Comparison of ENCODE assay signal across 8 cellular contexts in the genomic region with DNA sequence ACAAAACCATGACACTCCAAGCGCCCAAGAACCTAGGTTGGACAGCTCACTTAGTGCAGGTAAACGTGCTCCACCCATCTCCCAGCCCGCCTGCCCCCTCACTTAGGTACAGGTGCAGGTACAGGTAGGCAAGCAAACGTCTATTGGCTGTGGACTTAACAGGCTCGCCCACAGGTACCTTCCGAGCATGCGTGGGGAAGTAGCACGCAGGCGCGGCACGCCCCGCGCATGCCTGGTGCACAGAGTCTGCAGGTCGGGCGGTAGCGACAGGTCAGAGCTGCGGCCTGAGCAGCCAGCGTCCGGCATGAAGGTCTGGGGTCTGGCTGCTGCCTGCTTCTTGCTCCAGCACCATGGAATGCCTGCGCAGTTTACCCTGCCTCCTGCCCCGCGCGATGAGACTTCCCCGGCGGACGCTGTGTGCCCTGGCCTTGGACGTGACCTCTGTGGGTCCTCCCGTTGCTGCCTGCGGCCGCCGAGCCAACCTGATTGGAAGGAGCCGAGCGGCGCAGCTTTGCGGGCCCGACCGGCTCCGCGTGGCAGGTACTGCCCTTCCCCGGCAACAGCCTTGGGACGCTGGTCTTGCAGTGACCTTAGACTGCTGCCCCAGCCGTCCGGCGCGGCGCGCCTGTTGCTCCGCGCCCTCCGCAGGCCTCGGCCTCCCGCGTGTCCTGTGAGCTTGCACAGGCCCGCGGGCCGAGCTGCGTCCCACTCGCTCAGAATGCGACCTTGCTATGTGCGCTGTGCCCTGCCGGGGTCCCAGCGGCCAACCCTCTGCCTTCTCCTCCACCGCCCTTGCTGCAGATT. TPM values are rescaled to one million over a fixed set of nuclear protein-coding genes. Genes with fewer than 3 reads are reported as not detected.
DNase-seq lines count a peak whose midpoint lies in the region; ATAC-seq, FAIRE-seq and TF ChIP-seq lines count a peak whose summit lies in the region.

A gene with protein sequence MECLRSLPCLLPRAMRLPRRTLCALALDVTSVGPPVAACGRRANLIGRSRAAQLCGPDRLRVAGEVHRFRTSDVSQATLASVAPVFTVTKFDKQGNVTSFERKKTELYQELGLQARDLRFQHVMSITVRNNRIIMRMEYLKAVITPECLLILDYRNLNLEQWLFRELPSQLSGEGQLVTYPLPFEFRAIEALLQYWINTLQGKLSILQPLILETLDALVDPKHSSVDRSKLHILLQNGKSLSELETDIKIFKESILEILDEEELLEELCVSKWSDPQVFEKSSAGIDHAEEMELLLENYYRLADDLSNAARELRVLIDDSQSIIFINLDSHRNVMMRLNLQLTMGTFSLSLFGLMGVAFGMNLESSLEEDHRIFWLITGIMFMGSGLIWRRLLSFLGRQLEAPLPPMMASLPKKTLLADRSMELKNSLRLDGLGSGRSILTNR (plus strand): TSS at position 240 of the 804 bp plus-strand sequence. CDS start 111 bp downstream, at position 351.

- no peak for FAIRE-seq in urothelium cell line (lab: Jason Lieb, UNC)

- peak in 1 of 2 donors; percentile 15 for TF ChIP-seq CTCF in right atrium auricular region (IDR thresholded peaks at IDR 0.05)

- peak within 1 kb of the TSS; percentile 93 to 96 for H3K4me3 ChIP-seq in right atrium auricular region

- DNase-seq in NCI-H146 (lab: John Stamatoyannopoulos, UW) (peak; percentile 98), anterior cingulate cortex (lab: John Stamatoyannopoulos, UW) (peak; percentile 40 to 92 (median 83)), right atrium auricular region (ENCODE audit: low spot score) (peak; percentile 85), pulmonary artery endothelial cell (ENCODE audit: low read depth, low spot score) (peak; percentile 37), urothelium cell line (ENCODE audit: low spot score) (peak; percentile 80)

- peaks cover 15% of the 10 kb centered on the region for H3K36me3 ChIP-seq in right atrium auricular region

- peak; percentile 89 for ATAC-seq in GM18499 (IDR thresholded peaks at IDR 0.05; ENCODE audit: insufficient read depth, unreplicated experiment)
- ATAC-seq in HG02870 (IDR thresholded peaks at IDR 0.05; ENCODE audit: unreplicated experiment): peak; percentile 96

- intact Hi-C loops in T-helper 2 cell treated with Interferon-gamma antibody and Interleukin-4, amounts not matched to agents 100 ng/mL and 5 ng/mL, for 36 hours (cut with micrococcal nuclease): loop anchor here (5.0 kb wide), 1 partner anchor 41 kb away; no protein-coding TSS in a partner anchor

- H3K27ac ChIP-seq in right atrium auricular region: peak within 1 kb of the TSS; percentile 82 to 84

- H3K4me1 ChIP-seq in right atrium auricular region: peaks cover 0 to 27% of the 10 kb centered on the region in 2 donors

- peaks cover 0 to 4% of the 10 kb centered on the region in 2 donors for H3K27me3 ChIP-seq in right atrium auricular region

- H3K9me3 ChIP-seq in right atrium auricular region: no peaks in the 10 kb centered on the region

RNA-seq across cellular contexts. Expression of the gene that starts here (rescaled TPM):
- total RNA-seq in T-helper 2 cell treated with Interferon-gamma antibody and Interleukin-4, amounts not matched to agents 100 ng/mL and 5 ng/mL, for 36 hours: 21.7 and 24.5 TPM in 2 replicates
- total RNA-seq in right atrium auricular region (10 to 100 TPM; 25.5 to 44.1 TPM), pulmonary artery endothelial cell (14.4 and 15.4 TPM in 2 replicates)

Comparison
In these comparisons a context has a peak if more than half of its experiments do, and no peak if none do; other contexts are left out.
1. Peak in every context shown above with its lines: DNase-seq, ATAC-seq, H3K4me3 ChIP-seq and H3K27ac ChIP-seq.
2. DNase-seq: peak in every context shown above with its lines; median percentile 98 in NCI-H146; 85 in right atrium auricular region; 83 in anterior cingulate cortex; 80 in urothelium cell line; 37 in pulmonary artery endothelial cell.